1 cellular context compared by ENCODE assay signal in genomic region chr1:11721301-11721700, GRCh38.
TF ChIP-seq lines count a peak whose summit lies in the region.

No MANE protein-coding gene starts in this region.

TF ChIP-seq in IMR-90, 13 proteins besides CTCF, POLR2A, EP300 and RAD21 (continued from another document):
- no peak for TF ChIP-seq USF2 (IDR thresholded peaks at IDR 0.05; ENCODE audit: low read depth, low read length)
TF ChIP-seq in IMR-90: peak in this region for 0.
